In genomic region chr2:10981461-10981860, GRCh38 we compare ENCODE assay signal across 24 cellular contexts.
"Had no signal": no experiment of that assay in that cellular context is flagged by ENCODE, and none has a peak within 500 bp of the region (broad histone marks: within the 10 kb centered on the region; RNA-seq: fewer than 3 reads in every experiment).

No MANE protein-coding gene starts in this region.

- H3K27ac ChIP-seq: colonic mucosa, epithelial cell of prostate, esophagus squamous epithelium, gastrocnemius medialis, hepatocyte, left lung, lower lobe of right lung had no signal

- DNase-seq: colonic mucosa; cortex of kidney; effector CD8-positive, alpha-beta T cell; effector memory CD8-positive, alpha-beta T cell; endodermal cell; erythroblast; esophagus squamous epithelium; foreskin fibroblast; foreskin melanocyte; gastrocnemius medialis; glutamatergic neuron; hypothalamus; immature natural killer cell; islet precursor cell; kidney; kidney glomerular epithelial cell; lower lobe of right lung; mesenchymal stem cell; midbrain; naive thymus-derived CD4-positive, alpha-beta T cell had no signal

- ATAC-seq: effector memory CD8-positive, alpha-beta T cell; esophagus mucosa; gastrocnemius medialis; left lung; lower lobe of right lung; naive thymus-derived CD4-positive, alpha-beta T cell had no signal

- H3K4me3 ChIP-seq: colonic mucosa, esophagus squamous epithelium, gastrocnemius medialis, hepatocyte, left lung, lower lobe of right lung had no signal

- H3K4me1 ChIP-seq: colonic mucosa, esophagus squamous epithelium, gastrocnemius medialis, left lung, lower lobe of right lung had no signal

- H3K27me3 ChIP-seq: colonic mucosa, hepatocyte had no signal

- H3K36me3 ChIP-seq: colonic mucosa, esophagus squamous epithelium, gastrocnemius medialis, left lung, lower lobe of right lung had no signal

- H3K9me3 ChIP-seq: colonic mucosa, esophagus squamous epithelium, gastrocnemius medialis, left lung, lower lobe of right lung had no signal
